ENCODE assay signal across 8 cellular contexts in genomic region chr16:74601131-74601871, GRCh38. TPM values are rescaled to one million over a fixed set of nuclear protein-coding genes. Genes with fewer than 3 reads are reported as not detected.
DNase-seq lines count a peak whose midpoint lies in the region; FAIRE-seq and TF ChIP-seq lines count a peak whose summit lies in the region.

No MANE protein-coding gene starts in this region.

- H3K9me3 Mint-ChIP-seq in MCF 10A (ENCODE audit: unreplicated experiment) (no peaks in the 10 kb centered on the region), astrocyte (ENCODE audit: unreplicated experiment) (no peaks in the 10 kb centered on the region)

- no peak overlapping the region for H3K4ac ChIP-seq in trophoblast cell (ENCODE audit: low read depth, low read length)

- TF ChIP-seq CTCF in mammary epithelial cell (conservative IDR thresholded peaks at IDR 0.05 in 1 of 2, IDR thresholded peaks at IDR 0.05 in 1 of 2; ENCODE audit: extremely low read depth in 1 of 2, insufficient read depth in 1 of 2, low read depth in 1 of 2, low read length in 2 of 2) (no peak), MCF 10A (IDR thresholded peaks at IDR 0.05; ENCODE audit: unreplicated experiment) (no peak), astrocyte (IDR thresholded peaks at IDR 0.05; ENCODE audit: insufficient read depth, low read depth, low read length) (no peak)

- peaks cover 23% of the 10 kb centered on the region for H3K4me1 ChIP-seq in mammary epithelial cell (ENCODE audit: insufficient read depth, low read length)
- H3K4me1 ChIP-seq in astrocyte (ENCODE audit: insufficient read depth, low read length) = peaks cover 11% of the 10 kb centered on the region
- H3K4me1 ChIP-seq in trophoblast cell (ENCODE audit: control insufficient read depth in 1 of 2, insufficient read depth in 2 of 2, low read length in 2 of 2) = peaks cover 0 to 3% of the 10 kb centered on the region in 2 experiments
- peaks cover 15% of the 10 kb centered on the region for H3K4me1 ChIP-seq in HAP-1

- H3K27me3 ChIP-seq in mammary epithelial cell (ENCODE audit: insufficient read depth, low read length) = no peaks in the 10 kb centered on the region
- H3K27me3 ChIP-seq in astrocyte (ENCODE audit: insufficient read depth, low read length) = no peaks in the 10 kb centered on the region
- no peaks in the 10 kb centered on the region for H3K27me3 ChIP-seq in trophoblast cell (ENCODE audit: insufficient read depth, low read length)
- no peaks in the 10 kb centered on the region for H3K27me3 ChIP-seq in HAP-1 (ENCODE audit: low read depth)

- H4K20me1 ChIP-seq in mammary epithelial cell (ENCODE audit: insufficient read depth, low read length) = no peaks in the 10 kb centered on the region
- H4K20me1 ChIP-seq in astrocyte (ENCODE audit: insufficient read depth, low read length) = peaks cover 85% of the 10 kb centered on the region

- H2AFZ ChIP-seq in mammary epithelial cell (ENCODE audit: low read depth, low read length) (no peak overlapping the region), astrocyte (ENCODE audit: low read depth, low read length) (no peak overlapping the region), trophoblast cell (ENCODE audit: insufficient read depth, low read length, poor library complexity) (no peak overlapping the region)

- H4K12ac ChIP-seq in trophoblast cell (ENCODE audit: low read depth, low read length) = no peak overlapping the region

- no peak for FAIRE-seq in astrocyte (lab: Jason Lieb, UNC)

- no peak overlapping the region for H2BK120ac ChIP-seq in trophoblast cell (ENCODE audit: insufficient read depth, low read length, poor library complexity)

- H3K27ac ChIP-seq in mammary epithelial cell (ENCODE audit: insufficient read depth, low read depth, low read length) (no peak overlapping the region), astrocyte (ENCODE audit: low read depth, low read length) (no peak overlapping the region), trophoblast cell (ENCODE audit: low read depth, low read length) (no peak overlapping the region)

- no peak overlapping the region for H2BK5ac ChIP-seq in trophoblast cell (ENCODE audit: low read depth, low read length, poor library complexity)

- H3K14ac ChIP-seq in trophoblast cell (ENCODE audit: low read length) = no peak overlapping the region

- H3K36me3 ChIP-seq in mammary epithelial cell (ENCODE audit: insufficient read depth, low read length) = peaks cover 2% of the 10 kb centered on the region
- peaks cover 3% of the 10 kb centered on the region for H3K36me3 ChIP-seq in astrocyte (ENCODE audit: insufficient read depth, low read length)
- H3K36me3 ChIP-seq in trophoblast cell (ENCODE audit: control insufficient read depth in 1 of 2, insufficient read depth in 2 of 2, low read length in 2 of 2) = peaks cover 0 to 1% of the 10 kb centered on the region in 2 experiments
- peaks cover 6% of the 10 kb centered on the region; the same call in 1 of the 2 replicates for H3K36me3 ChIP-seq in HAP-1 (replicated peaks)

- dilution Hi-C loops in mammary epithelial cell (cut with HindIII; ENCODE audit: low sequenced_read_pairs) = no loop called here

- H3K27ac Mint-ChIP-seq in MCF 10A (ENCODE audit: low read depth, unreplicated experiment) (no peak overlapping the region), astrocyte (ENCODE audit: unreplicated experiment) (no peak overlapping the region)

- intact Hi-C loops in mammary epithelial cell (cut with micrococcal nuclease) (no loop called here), MCF 10A (cut with micrococcal nuclease) (no loop called here)

- H3K27me3 Mint-ChIP-seq in MCF 10A (ENCODE audit: insufficient read depth, unreplicated experiment) = no peaks in the 10 kb centered on the region
- H3K27me3 Mint-ChIP-seq in astrocyte (ENCODE audit: low read depth, unreplicated experiment) = no peaks in the 10 kb centered on the region

- DNase-seq in mammary epithelial cell = peak; percentile 37
- DNase-seq in MCF 10A (ENCODE audit: unreplicated experiment) = no peak
- peak; percentile 32 to 89 (median 55) for DNase-seq in T-helper 1 cell
- DNase-seq in astrocyte (ENCODE audit: low read depth) = no peak
- DNase-seq in stimulated activated CD8-positive, alpha-beta memory T cell treated with anti-CD3 and anti-CD28 coated beads, Interleukin-4, amount 100 ng/mL, for 48 hours = peak; percentile 66
- DNase-seq in trophoblast cell = no peak
- no peak for DNase-seq in HAP-1 (ENCODE audit: low spot score in 2 of 2)
- DNase-seq in NCI-H524 (lab: John Stamatoyannopoulos, UW) = no peak

- no peak overlapping the region for H3K18ac ChIP-seq in trophoblast cell (ENCODE audit: low read length)

- peaks cover 29% of the 10 kb centered on the region for H3K4me1 Mint-ChIP-seq in MCF 10A (ENCODE audit: insufficient read depth, unreplicated experiment)
- peaks cover 18% of the 10 kb centered on the region for H3K4me1 Mint-ChIP-seq in astrocyte (ENCODE audit: low read depth, unreplicated experiment)

- no peak overlapping the region for H4K91ac ChIP-seq in trophoblast cell (ENCODE audit: low read depth, low read length)

- CTCF ChIA-PET in mammary epithelial cell (lab: Charles Lee; ENCODE audit: low non-redundant PET) (no interaction called here), MCF 10A (lab: Yijun Ruan, JAX) (interaction anchor here (0.6 to 1.3 kb wide), 6 partner anchors 9 to 261 kb away, joined by 3 to 4 read pairs (median 3); no protein-coding TSS in a partner anchor)

- WGBS in mammary epithelial cell (ENCODE audit: low coverage, missing lambda C conversion rate) = 59% methylated on average over 7 of the region's 9 CpGs
- WGBS in trophoblast cell (ENCODE audit: extremely low coverage, insufficient coverage, insufficient read length) = no CpG with 5 or more reads among the region's 9 CpGs

- no peak overlapping the region for H2AK5ac ChIP-seq in trophoblast cell (ENCODE audit: low read length)

- H3K79me1 ChIP-seq in trophoblast cell (ENCODE audit: low read length) = peaks cover 2% of the 10 kb centered on the region

- H3K9me3 ChIP-seq in mammary epithelial cell (replicated peaks; ENCODE audit: insufficient read depth, low read length) = no peaks in the 10 kb centered on the region
- H3K9me3 ChIP-seq in astrocyte (ENCODE audit: insufficient read depth, low read depth, low read length) = no peaks in the 10 kb centered on the region
- no peaks in the 10 kb centered on the region for H3K9me3 ChIP-seq in trophoblast cell (ENCODE audit: insufficient read depth, low read depth, low read length)
- H3K9me3 ChIP-seq in HAP-1 = no peaks in the 10 kb centered on the region

- no peak overlapping the region for H3K4me3 Mint-ChIP-seq in MCF 10A (ENCODE audit: unreplicated experiment)
- no peak overlapping the region for H3K4me3 Mint-ChIP-seq in astrocyte (ENCODE audit: unreplicated experiment)

- H3K9ac ChIP-seq in mammary epithelial cell (ENCODE audit: insufficient read depth, low read length) = no peak overlapping the region
- no peak overlapping the region for H3K9ac ChIP-seq in astrocyte (ENCODE audit: low read length)
- H3K9ac ChIP-seq in trophoblast cell (ENCODE audit: low read length) = no peak overlapping the region

- no peak overlapping the region for H3K23ac ChIP-seq in trophoblast cell (ENCODE audit: low read length)

- in situ Hi-C loops in mammary epithelial cell (cut with MboI; ENCODE audit: low sequenced_read_pairs in 2 of 2) (loop anchor here in 1 of 2 donors (25.0 kb wide), 1 partner anchor 114 kb away; no protein-coding TSS in a partner anchor), HAP-1 (cut with MboI; ENCODE audit: low sequenced_read_pairs) (no loop called here)

- POLR2A ChIA-PET in MCF 10A (lab: Yijun Ruan, JAX) = interaction anchor here (0.9 to 1.2 kb wide), 2 partner anchors 17 to 147 kb away, joined by 3 to 4 read pairs; no protein-coding TSS in a partner anchor

- H3K36me3 Mint-ChIP-seq in MCF 10A (ENCODE audit: insufficient read depth, unreplicated experiment) = peaks cover 15% of the 10 kb centered on the region
- peaks cover 9% of the 10 kb centered on the region for H3K36me3 Mint-ChIP-seq in astrocyte (ENCODE audit: low read depth, unreplicated experiment)

- peaks cover 96% of the 10 kb centered on the region for H3K79me2 ChIP-seq in mammary epithelial cell (ENCODE audit: insufficient read depth, low read length)
- peaks cover 95% of the 10 kb centered on the region for H3K79me2 ChIP-seq in astrocyte (ENCODE audit: insufficient read depth, low read length)
- peaks cover 4% of the 10 kb centered on the region for H3K79me2 ChIP-seq in trophoblast cell (ENCODE audit: control insufficient read depth, insufficient read depth, low read length, poor library complexity)

- no peak overlapping the region for H4K8ac ChIP-seq in trophoblast cell (ENCODE audit: low read depth, low read length)

- no TSS peak for BruUV-seq in mammary epithelial cell (replicated peaks; lab: Mats Ljungman, UMichigan)
- BruUV-seq in MCF 10A (replicated peaks; lab: Mats Ljungman, UMichigan) = no TSS peak

- H3K4me2 ChIP-seq in mammary epithelial cell (ENCODE audit: insufficient read depth, low read depth, low read length) (peak overlapping the region; percentile 37), astrocyte (ENCODE audit: low read length) (peak overlapping the region; percentile 3), trophoblast cell (ENCODE audit: low read length) (no peak overlapping the region)

- no peak overlapping the region for H2BK12ac ChIP-seq in trophoblast cell (ENCODE audit: low read length)

- H3K4me3 ChIP-seq in mammary epithelial cell (replicated peaks in 1 of 3; ENCODE audit: insufficient read depth in 1 of 3, low read depth in 2 of 3, low read length in 3 of 3) (no peak overlapping the region), astrocyte (ENCODE audit: insufficient read depth, low read depth, low read length) (no peak overlapping the region), trophoblast cell (ENCODE audit: low read depth, low read length) (no peak overlapping the region), HAP-1 (no peak overlapping the region)

RNA-seq across cellular contexts. Expression of gene GLG1, which starts 5.6 kb away (rescaled TPM):
- total RNA-seq in mammary epithelial cell = 100 to 1,000 TPM; 108 to 150 TPM
- 84.6 TPM for polyA plus RNA-seq in mammary epithelial cell
- polyA minus RNA-seq in mammary epithelial cell = 169 TPM
- total RNA-seq in MCF 10A (2022) = 99.1 and 132 TPM in 2 replicates
- total RNA-seq in astrocyte = 153 and 182 TPM in 2 replicates
- polyA plus RNA-seq in trophoblast cell (2013) = 49.4 and 49.6 TPM in 2 replicates

Comparison
In these comparisons a context has a peak if more than half of its experiments do, and no peak if none do; other contexts are left out.
1. DNase-seq: peak in mammary epithelial cell (single experiment), T-helper 1 cell (5 of 5) and stimulated activated CD8-positive, alpha-beta memory T cell treated with anti-CD3 and anti-CD28 coated beads, Interleukin-4, amount 100 ng/mL, for 48 hours (single experiment); none in MCF 10A (single experiment), astrocyte (single experiment), trophoblast cell (0 of 2), HAP-1 (0 of 2) and NCI-H524 (0 of 2).